In genomic region chr13:44506719-44507118, GRCh38 we compare ENCODE assay signal across 26 cellular contexts.
"Had no signal": no experiment of that assay in that cellular context is flagged by ENCODE, and none has a peak within 500 bp of the region (broad histone marks: within the 10 kb centered on the region; RNA-seq: fewer than 3 reads in every experiment).

No MANE protein-coding gene starts in this region.

- H3K4me1 Mint-ChIP-seq: naive B cell; stimulated activated memory B cell treated with anti-CD40 and anti-IgM and Interleukin-4, amounts not matched to agents 10 μg/mL and 1 μg/mL and 100 μg/mL, for 72 hours had no signal

- H3K79me2 ChIP-seq: parathyroid adenoma had no signal

- H3K9me3 ChIP-seq: heart right ventricle, left lung, mucosa of descending colon, thoracic aorta, tibial nerve, upper lobe of left lung had no signal

- H3K9me3 Mint-ChIP-seq: effector memory CD8-positive, alpha-beta T cell; mesothelial cell of epicardium; naive B cell; natural killer cell treated with Interleukin-12 subunit alpha and Interleukin-12 subunit beta and Interleukin-15 and Interleukin-18, amount 100 ng/mL, for 72 hours; neural progenitor cell; stimulated activated memory B cell treated with anti-CD40 and anti-IgM and Interleukin-4, amounts not matched to agents 10 μg/mL and 1 μg/mL and 100 μg/mL, for 72 hours had no signal

- H3K4me3 ChIP-seq: heart right ventricle, left lung, mucosa of descending colon, neural progenitor cell, smooth muscle cell, thoracic aorta, tibial nerve, upper lobe of left lung had no signal

- H3K27ac Mint-ChIP-seq: effector memory CD8-positive, alpha-beta T cell; mesothelial cell of epicardium; natural killer cell treated with Interleukin-12 subunit alpha and Interleukin-12 subunit beta and Interleukin-15 and Interleukin-18, amount 100 ng/mL, for 72 hours; neural progenitor cell; progenitor cell of endocrine pancreas; stimulated activated memory B cell treated with anti-CD40 and anti-IgM and Interleukin-4, amounts not matched to agents 10 μg/mL and 1 μg/mL and 100 μg/mL, for 72 hours had no signal

- H3K27me3 Mint-ChIP-seq: effector memory CD8-positive, alpha-beta T cell; naive B cell; natural killer cell treated with Interleukin-12 subunit alpha and Interleukin-12 subunit beta and Interleukin-15 and Interleukin-18, amount 100 ng/mL, for 72 hours; progenitor cell of endocrine pancreas; stimulated activated memory B cell treated with anti-CD40 and anti-IgM and Interleukin-4, amounts not matched to agents 10 μg/mL and 1 μg/mL and 100 μg/mL, for 72 hours had no signal

- DNase-seq: cortex of kidney; effector memory CD8-positive, alpha-beta T cell; foreskin melanocyte; glutamatergic neuron; heart right ventricle; hippocampal formation; left cardiac atrium; left lung; mesenchymal stem cell; mucosa of descending colon; naive B cell; stimulated activated CD4-positive, alpha-beta T cell treated with anti-CD3 and anti-CD28 coated beads, Interleukin-12 subunit alpha, Interleukin-12 subunit beta, amount 100 ng/mL, for 4 hours; stimulated activated CD4-positive, alpha-beta T cell treated with anti-CD3 and anti-CD28 coated beads, Interleukin-1b, Interleukin-23, amount 100 ng/mL, for 48 hours; stimulated activated CD4-positive, alpha-beta T cell treated with anti-CD3 and anti-CD28 coated beads, Interleukin-4, amount 100 ng/mL, for 1 hour; stimulated activated naive CD8-positive, alpha-beta T cell treated with anti-CD3 and anti-CD28 coated beads, Interleukin-15, Interleukin-2, amounts not matched to agents 100 U/mL and 50 U/mL, for 24 hours; substantia nigra; upper lobe of left lung had no signal

- H3K4me3 Mint-ChIP-seq: effector memory CD8-positive, alpha-beta T cell; mesothelial cell of epicardium; naive B cell; natural killer cell treated with Interleukin-12 subunit alpha and Interleukin-12 subunit beta and Interleukin-15 and Interleukin-18, amount 100 ng/mL, for 72 hours; neural progenitor cell; stimulated activated memory B cell treated with anti-CD40 and anti-IgM and Interleukin-4, amounts not matched to agents 10 μg/mL and 1 μg/mL and 100 μg/mL, for 72 hours had no signal

- H2AFZ ChIP-seq: neural progenitor cell, parathyroid adenoma had no signal

- H3K9ac ChIP-seq: neural progenitor cell, parathyroid adenoma had no signal

- H3K27ac ChIP-seq: heart right ventricle, left lung, parathyroid adenoma, thoracic aorta, tibial nerve, upper lobe of left lung had no signal

- H3K36me3 Mint-ChIP-seq: naive B cell; natural killer cell treated with Interleukin-12 subunit alpha and Interleukin-12 subunit beta and Interleukin-15 and Interleukin-18, amount 100 ng/mL, for 72 hours; stimulated activated memory B cell treated with anti-CD40 and anti-IgM and Interleukin-4, amounts not matched to agents 10 μg/mL and 1 μg/mL and 100 μg/mL, for 72 hours had no signal

- H3K4me1 ChIP-seq: left lung, parathyroid adenoma, tibial nerve had no signal

- H3K4me2 ChIP-seq: neural progenitor cell, smooth muscle cell had no signal

- H3K27me3 ChIP-seq: heart right ventricle, left lung, neural progenitor cell, tibial nerve, upper lobe of left lung had no signal
